Comparison of ENCODE assay signal across 8 cellular contexts in the genomic region with DNA sequence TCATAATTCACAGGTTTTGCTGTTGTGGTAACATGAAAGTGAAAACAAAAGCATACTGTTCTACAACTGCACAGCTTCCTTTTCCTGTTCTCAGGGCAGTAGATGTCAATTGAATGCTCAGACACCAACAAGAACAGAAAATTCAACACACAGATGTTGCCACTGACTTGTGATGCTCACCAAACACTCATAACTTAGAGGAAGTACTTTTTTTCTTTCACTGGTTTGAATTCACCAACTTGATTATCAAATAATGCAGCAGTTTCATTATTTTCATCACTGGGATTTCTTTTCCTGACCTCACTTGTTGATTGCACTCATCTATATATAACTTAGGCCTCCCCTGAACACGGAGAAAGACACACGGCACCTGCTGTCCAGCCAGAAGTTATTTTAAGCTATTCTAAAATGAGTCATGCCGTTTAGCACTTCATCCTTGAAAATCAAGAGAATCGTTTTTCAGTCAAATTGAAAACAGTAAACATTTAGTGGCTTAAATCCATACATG. TPM values are rescaled to one million over a fixed set of nuclear protein-coding genes. Genes with fewer than 3 reads are reported as not detected.
DNase-seq lines count a peak whose midpoint lies in the region; ATAC-seq and TF ChIP-seq lines count a peak whose summit lies in the region.

No MANE protein-coding gene starts in this region.

- no peak for TF ChIP-seq CTCF in SU-DHL-6 (IDR thresholded peaks at IDR 0.05; ENCODE audit: insufficient read depth, low read length, poor library complexity, severe bottlenecking)

- peak overlapping the region; percentile 79 for H3K4me3 ChIP-seq in CD4-positive, CD25-positive, alpha-beta regulatory T cell (ENCODE audit: low read depth, low read length)
- H3K4me3 ChIP-seq in SU-DHL-6 (ENCODE audit: insufficient read depth, low read length, poor library complexity, severe bottlenecking) = peak overlapping the region; percentile 32
- no peak overlapping the region for H3K4me3 ChIP-seq in skeletal muscle cell (ENCODE audit: low read depth, low read length)

- peak overlapping the region; percentile 62 to 84 (median 82) for H3K4me3 Mint-ChIP-seq in CD4-positive, CD25-positive, alpha-beta regulatory T cell

- peaks cover 4% of the 10 kb centered on the region for H3K36me3 Mint-ChIP-seq in CD4-positive, CD25-positive, alpha-beta regulatory T cell

- H3K27ac Mint-ChIP-seq in CD4-positive, CD25-positive, alpha-beta regulatory T cell = peak overlapping the region; percentile 85 to 99 (median 99)

- peak overlapping the region; percentile 77 for H3K27ac ChIP-seq in CD4-positive, CD25-positive, alpha-beta regulatory T cell (ENCODE audit: insufficient read depth, low read length, poor library complexity, severe bottlenecking)
- peak overlapping the region; percentile 96 for H3K27ac ChIP-seq in SU-DHL-6 (ENCODE audit: low read depth, low read length)

- H3K9me3 ChIP-seq in CD4-positive, CD25-positive, alpha-beta regulatory T cell (ENCODE audit: control insufficient read depth in 2 of 2, low read length in 2 of 2) = no peaks in the 10 kb centered on the region
- H3K9me3 ChIP-seq in SU-DHL-6 (ENCODE audit: insufficient read depth, low read length) = no peaks in the 10 kb centered on the region

- H3K36me3 ChIP-seq in CD4-positive, CD25-positive, alpha-beta regulatory T cell (ENCODE audit: control insufficient read depth, insufficient read depth, low read length) = no peaks in the 10 kb centered on the region
- H3K36me3 ChIP-seq in SU-DHL-6 (ENCODE audit: low read length) = peaks cover 14% of the 10 kb centered on the region

- no peaks in the 10 kb centered on the region for H4K20me1 ChIP-seq in SU-DHL-6 (ENCODE audit: low read depth, low read length)

- peak overlapping the region; percentile 51 for H3K9ac ChIP-seq in SU-DHL-6 (ENCODE audit: low read length)

- H3K27me3 ChIP-seq in CD4-positive, CD25-positive, alpha-beta regulatory T cell (ENCODE audit: control insufficient read depth, insufficient read depth, low read length) = no peaks in the 10 kb centered on the region
- H3K27me3 ChIP-seq in SU-DHL-6 (ENCODE audit: low read length) = no peaks in the 10 kb centered on the region

- no peak for TF ChIP-seq POLR2A in erythroblast (IDR thresholded peaks at IDR 0.05; ENCODE audit: low read length)

- no peaks in the 10 kb centered on the region for H3K27me3 Mint-ChIP-seq in CD4-positive, CD25-positive, alpha-beta regulatory T cell

- no peak overlapping the region for H2AFZ ChIP-seq in SU-DHL-6 (ENCODE audit: low read depth, low read length, severe bottlenecking)

- no peaks in the 10 kb centered on the region for H3K9me2 ChIP-seq in SU-DHL-6 (replicated peaks; ENCODE audit: insufficient read depth, low read length)

- H3K4me2 ChIP-seq in SU-DHL-6 (ENCODE audit: low read depth, low read length, poor library complexity, severe bottlenecking) = peak overlapping the region; percentile 98

- ATAC-seq in CD4-positive, CD25-positive, alpha-beta regulatory T cell (ENCODE audit: low read depth in 2 of 2) = peak; percentile 72 to 87
- peak; percentile 78 for ATAC-seq in HG03139 (IDR thresholded peaks at IDR 0.05; ENCODE audit: unreplicated experiment)

- H3K4me1 ChIP-seq in CD4-positive, CD25-positive, alpha-beta regulatory T cell (ENCODE audit: control insufficient read depth, insufficient read depth, low read length, poor library complexity, severe bottlenecking) = peaks cover 32% of the 10 kb centered on the region

- peaks cover 0 to 2% (median 0%) of the 10 kb centered on the region in 7 donors for H3K9me3 Mint-ChIP-seq in CD4-positive, CD25-positive, alpha-beta regulatory T cell

- peak in 2 of 3 donors; percentile 82 to 90 for DNase-seq in CD4-positive, CD25-positive, alpha-beta regulatory T cell
- DNase-seq in GM19238 (ENCODE audit: insufficient read length, low spot score) = peak; percentile 40
- peak; percentile 80 for DNase-seq in glomerular endothelial cell (ENCODE audit: extremely low read depth, low read depth, low spot score)
- peak; percentile 31 for DNase-seq in skeletal muscle cell (ENCODE audit: low read depth)
- DNase-seq in erythroblast (lab: John Stamatoyannopoulos, UW) = no peak
- no peak for DNase-seq in NK-92 treated with Interleukin-12 subunit alpha and Interleukin-12 subunit beta, amount 100 ng/mL, for 24 hours (lab: John Stamatoyannopoulos, UW)

- H3K4me1 Mint-ChIP-seq in CD4-positive, CD25-positive, alpha-beta regulatory T cell = peaks cover 23 to 61% (median 32%) of the 10 kb centered on the region in 4 donors

- peaks cover 52% of the 10 kb centered on the region for H3K79me2 ChIP-seq in SU-DHL-6 (ENCODE audit: insufficient read depth, low read length)

- peaks cover 40% of the 10 kb centered on the region for H3F3A ChIP-seq in SU-DHL-6 (ENCODE audit: insufficient read depth)

RNA-seq across cellular contexts. Expression of a gene that starts 1.0 kb away (rescaled TPM):
- total RNA-seq in CD4-positive, CD25-positive, alpha-beta regulatory T cell = 0.47 TPM
- under 1 TPM; 0.16 to 0.31 (median 0.21) TPM for polyA plus RNA-seq in CD4-positive, CD25-positive, alpha-beta regulatory T cell
- 0.73 and 0.99 TPM in 2 replicates for total RNA-seq in glomerular endothelial cell

Comparison
In these comparisons a context has a peak if more than half of its experiments do, and no peak if none do; other contexts are left out.
1. DNase-seq: peak in CD4-positive, CD25-positive, alpha-beta regulatory T cell (2 of 3), GM19238 (single experiment), glomerular endothelial cell (single experiment) and skeletal muscle cell (single experiment); none in erythroblast (0 of 2) and NK-92 treated with Interleukin-12 subunit alpha and Interleukin-12 subunit beta, amount 100 ng/mL, for 24 hours (single experiment).